Comparison of ENCODE assay signal across 14 cellular contexts in genomic region chr11:35318977-35319925, GRCh38.
A peak's percentile ranks its signal among the peaks of the same experiment; 100 is the strongest.
DNase-seq lines count a peak whose midpoint lies in the region; ATAC-seq and TF ChIP-seq lines count a peak whose summit lies in the region.
"Had no signal": no experiment of that assay in that cellular context is flagged by ENCODE, and none has a peak within 500 bp of the region (broad histone marks: within the 10 kb centered on the region; RNA-seq: fewer than 3 reads in every experiment).

No MANE protein-coding gene starts in this region.

- peaks cover 6 to 10% of the 10 kb centered on the region in 2 donors for H3K4me1 Mint-ChIP-seq in effector memory CD8-positive, alpha-beta T cell (ENCODE audit: low read depth in 2 of 2)

- no peak overlapping the region for H3K4me3 ChIP-seq in fibroblast of villous mesenchyme (ENCODE audit: low read depth, low read length)
- H3K4me3 ChIP-seq: cardiac muscle cell, pancreas had no signal

- TF ChIP-seq CTCF in fibroblast of villous mesenchyme (IDR thresholded peaks at IDR 0.05; ENCODE audit: insufficient read depth, low read depth, low read length) (no peak), GM10266 (IDR thresholded peaks at IDR 0.05; ENCODE audit: control insufficient read depth, insufficient read depth, low read depth, missing control alignments) (no peak)

- no peaks in the 10 kb centered on the region for H3K9me3 Mint-ChIP-seq in effector memory CD8-positive, alpha-beta T cell

- H3K4me3 Mint-ChIP-seq in effector memory CD8-positive, alpha-beta T cell, result no peak overlapping the region

- H3K36me3 Mint-ChIP-seq in effector memory CD8-positive, alpha-beta T cell (ENCODE audit: insufficient read depth), result no peaks in the 10 kb centered on the region

- no peaks in the 10 kb centered on the region for H3K27me3 Mint-ChIP-seq in effector memory CD8-positive, alpha-beta T cell

- peak; percentile 86 for ATAC-seq in GM19395 (IDR thresholded peaks at IDR 0.05; ENCODE audit: unreplicated experiment)
- no peak for ATAC-seq in effector memory CD8-positive, alpha-beta T cell (replicated peaks)
- ATAC-seq: pancreas had no signal

- H3K27ac Mint-ChIP-seq in effector memory CD8-positive, alpha-beta T cell, result no peak overlapping the region

- DNase-seq in CD1c-positive myeloid dendritic cell (ENCODE audit: extremely low spot score), result peak; percentile 49
- DNase-seq in NCI-H524 (lab: John Stamatoyannopoulos, UW), result peak; percentile 37 to 88
- DNase-seq in fibroblast of villous mesenchyme (ENCODE audit: low read depth), result peak; percentile 48
- DNase-seq in NCI-H345 treated with DMSO at 0.1 percent for 48 hours (lab: John Stamatoyannopoulos, UW; ENCODE audit: unreplicated experiment), result no peak
- DNase-seq in effector memory CD8-positive, alpha-beta T cell, result no peak
- no peak for DNase-seq in GM10266 (ENCODE audit: extremely low spot score)
- no peak for DNase-seq in stimulated activated CD4-positive, alpha-beta T cell treated with anti-CD3 and anti-CD28 coated beads, Interleukin-1b, Interleukin-23, amount 100 ng/mL, for 48 hours
- DNase-seq: COR-L47, left cardiac atrium, NCI-H1105, pancreas, T1000 had no signal

Comparison
In these comparisons a context has a peak if more than half of its experiments do, and no peak if none do; other contexts are left out.
1. DNase-seq: peak in CD1c-positive myeloid dendritic cell (single experiment), NCI-H524 (2 of 2) and fibroblast of villous mesenchyme (single experiment); none in NCI-H345 treated with DMSO at 0.1 percent for 48 hours (single experiment), effector memory CD8-positive, alpha-beta T cell (0 of 3), GM10266 (single experiment) and stimulated activated CD4-positive, alpha-beta T cell treated with anti-CD3 and anti-CD28 coated beads, Interleukin-1b, Interleukin-23, amount 100 ng/mL, for 48 hours (single experiment).